23 cellular contexts compared by ENCODE assay signal in the genomic region with DNA sequence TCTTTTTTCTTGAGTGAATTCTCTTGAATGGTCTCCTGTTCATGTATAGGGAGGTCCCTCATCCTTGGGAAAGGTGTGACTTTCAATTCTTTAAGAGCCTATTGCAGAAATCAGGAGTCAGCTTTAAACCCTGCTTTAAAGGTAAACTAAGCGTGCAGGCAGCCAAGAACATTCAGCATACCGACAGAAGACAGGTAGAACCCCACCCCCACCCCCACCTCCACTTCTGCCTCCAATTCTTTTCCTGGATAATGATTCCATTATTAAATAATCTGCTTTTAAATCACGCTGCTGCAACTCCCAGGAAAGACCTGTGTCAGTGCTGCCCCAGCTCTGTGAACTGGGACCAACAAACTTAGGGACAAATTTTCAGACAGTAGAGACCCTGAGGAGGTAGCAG. TPM values are rescaled to one million over a fixed set of nuclear protein-coding genes. Genes with fewer than 3 reads are reported as not detected.
"Had no signal": no experiment of that assay in that cellular context is flagged by ENCODE, and none has a peak within 500 bp of the region (broad histone marks: within the 10 kb centered on the region; RNA-seq: fewer than 3 reads in every experiment).

No MANE protein-coding gene starts in this region.

- H3K4me2 ChIP-seq: KMS-11, SK-N-SH had no signal

- H3K27me3 ChIP-seq: MG63 had no signal

- H3K4me3 ChIP-seq: K562, MG63 had no signal

- H3K9me3 ChIP-seq: MG63, SK-N-SH had no signal

- ATAC-seq: K562, Panc1 had no signal

- H3K9ac ChIP-seq: KMS-11, SK-N-SH had no signal

- H3K27ac ChIP-seq: HL-60, KMS-11, RWPE1 had no signal

- DNase-seq: MG63, NCI-H1092, NCI-H1105 treated with DMSO at 0.1 percent for 48 hours, NCI-H1417 treated with DMSO at 0.1 percent for 48 hours, NCI-H146, NCI-H1694 treated with DMSO at 0.1 percent for 48 hours, NCI-H2029, NCI-H2081 treated with DMSO at 0.1 percent for 48 hours, NCI-H2171, NCI-H446, NCI-H510A, NCI-H524 treated with DMSO at 0.1 percent for 48 hours, NCI-H69, NCI-H774, SHP77, SK-N-SH had no signal

- H3K9me2 ChIP-seq: SK-N-SH had no signal

- H3K36me3 ChIP-seq: MG63 had no signal

RNA-seq across cellular contexts. Expression of a gene that starts 49.3 kb away (rescaled TPM):
- total RNA-seq: SK-MEL-5 had no signal
- polyA plus RNA-seq: IgD-negative memory B cell had no signal
